7 cellular contexts compared by ENCODE assay signal in the genomic region with DNA sequence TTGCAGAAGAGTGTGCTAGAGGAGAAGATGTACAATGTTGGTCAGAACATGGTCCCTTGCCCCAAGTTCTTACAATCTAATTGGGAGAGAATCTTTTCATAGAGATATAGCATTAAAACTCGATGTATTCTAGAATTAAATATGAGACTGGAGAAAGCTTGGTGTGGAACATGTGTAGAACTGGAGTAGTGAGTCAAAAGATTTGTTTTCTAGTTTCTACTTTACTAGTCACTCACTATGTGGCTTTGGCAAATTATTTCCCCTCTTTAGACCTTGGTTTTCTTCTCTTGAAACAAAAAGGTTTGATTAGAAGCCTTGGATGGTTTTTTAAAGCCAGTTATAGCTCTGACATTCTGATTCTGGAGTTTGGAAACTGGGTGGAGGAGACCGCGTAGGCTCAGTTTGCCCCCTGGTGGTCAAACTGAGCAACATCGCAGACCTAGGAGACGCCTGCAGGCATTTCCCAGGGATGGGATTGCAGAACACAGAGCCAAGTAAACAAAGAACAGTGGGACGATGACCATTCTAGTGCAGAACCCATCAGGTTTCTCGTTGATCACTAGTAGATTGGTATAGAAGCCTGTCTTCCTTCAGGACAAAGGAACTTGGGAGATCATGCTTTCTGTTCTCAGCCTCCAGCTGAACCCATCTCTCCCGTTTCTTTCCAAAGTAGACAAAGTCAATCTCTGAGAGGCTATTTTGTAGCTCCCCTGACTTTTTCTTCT. TPM values are rescaled to one million over a fixed set of nuclear protein-coding genes. Genes with fewer than 3 reads are reported as not detected.
DNase-seq lines count a peak whose midpoint lies in the region; ATAC-seq, FAIRE-seq and TF ChIP-seq lines count a peak whose summit lies in the region.

No MANE protein-coding gene starts in this region.

- peaks cover 4 to 11% (median 8%) of the 10 kb centered on the region in 3 donors for H3K27me3 Mint-ChIP-seq in immature natural killer cell (ENCODE audit: low read depth in 3 of 3)

- H3K27ac ChIP-seq in brain microvascular endothelial cell = no peak overlapping the region

- H3K4me3 ChIP-seq in Jurkat, Clone E6-1 (ENCODE audit: low read length) = no peak overlapping the region
- H3K4me3 ChIP-seq in brain microvascular endothelial cell (ENCODE audit: low read depth, low read length) = no peak overlapping the region

- TF ChIP-seq CTCF in brain microvascular endothelial cell (IDR thresholded peaks at IDR 0.05; ENCODE audit: low read depth, low read length, missing control alignments) = peak; percentile 95

- H3K27me3 ChIP-seq in brain microvascular endothelial cell (replicated peaks) = no peaks in the 10 kb centered on the region

- no peak overlapping the region for H3K27ac Mint-ChIP-seq in immature natural killer cell

- no peaks in the 10 kb centered on the region for H3K36me3 Mint-ChIP-seq in immature natural killer cell

- H3K36me3 ChIP-seq in brain microvascular endothelial cell (replicated peaks) = no peaks in the 10 kb centered on the region

- H3K4me1 Mint-ChIP-seq in immature natural killer cell = peaks cover 0 to 5% of the 10 kb centered on the region in 2 donors

- no peak for ATAC-seq in GM21390 (IDR thresholded peaks at IDR 0.05; ENCODE audit: unreplicated experiment)

- DNase-seq in Jurkat, Clone E6-1 (ENCODE audit: low read depth, low spot score) = peak; percentile 42
- DNase-seq in SK-N-DZ (ENCODE audit: low spot score) = peak; percentile 72
- DNase-seq in brain microvascular endothelial cell = peak; percentile 35
- DNase-seq in immature natural killer cell = peak; percentile 22 to 46 (median 32)
- peak; percentile 49 for DNase-seq in stimulated activated CD4-positive, alpha-beta T cell treated with anti-CD3 and anti-CD28 coated beads, Interleukin-4, amount 100 ng/mL, for 24 hours

- peak; percentile 91 for FAIRE-seq in G401.6 (lab: Jason Lieb, UNC)

- in situ Hi-C loops in brain microvascular endothelial cell (cut with HindIII; ENCODE audit: low pct_ligation_motif_present, low sequenced_read_pairs) = loop anchor here (25.0 kb wide), 1 partner anchor 127 kb away; no protein-coding TSS in a partner anchor

- H3K9me3 Mint-ChIP-seq in immature natural killer cell = no peaks in the 10 kb centered on the region

- H3K4me3 Mint-ChIP-seq in immature natural killer cell = no peak overlapping the region

RNA-seq across cellular contexts. Expression of a gene that starts 8.5 kb away (rescaled TPM):
- polyA plus RNA-seq in Jurkat, Clone E6-1 (2012; ENCODE audit: insufficient read depth, insufficient read length) = not detected
- polyA plus RNA-seq in SK-N-DZ (2014; cell fraction: cytosol; rRNA removed) = 0.44 TPM in 1 of 2 replicates, not detected in the other
- polyA plus RNA-seq in SK-N-DZ (2014; cell fraction: nucleus; rRNA removed) = 0.81 and 8.5 TPM in 2 replicates
- polyA plus RNA-seq in immature natural killer cell = not detected

RNA-seq across cellular contexts. Expression of a gene that starts 8.9 kb away (rescaled TPM):
- 10.5 TPM for polyA plus RNA-seq in Jurkat, Clone E6-1 (2012; ENCODE audit: insufficient read depth, insufficient read length)
- polyA plus RNA-seq in SK-N-DZ (2014; cell fraction: cytosol; rRNA removed) = 21.5 and 26.7 TPM in 2 replicates
- 31.1 and 37.5 TPM in 2 replicates for polyA plus RNA-seq in SK-N-DZ (2014; cell fraction: nucleus; rRNA removed)
- polyA plus RNA-seq in immature natural killer cell = 1 to 10 TPM in 2 of 3 donors, under 1 TPM in 1; 0.21 to 2.2 (median 1.6) TPM
